In the genomic region with DNA sequence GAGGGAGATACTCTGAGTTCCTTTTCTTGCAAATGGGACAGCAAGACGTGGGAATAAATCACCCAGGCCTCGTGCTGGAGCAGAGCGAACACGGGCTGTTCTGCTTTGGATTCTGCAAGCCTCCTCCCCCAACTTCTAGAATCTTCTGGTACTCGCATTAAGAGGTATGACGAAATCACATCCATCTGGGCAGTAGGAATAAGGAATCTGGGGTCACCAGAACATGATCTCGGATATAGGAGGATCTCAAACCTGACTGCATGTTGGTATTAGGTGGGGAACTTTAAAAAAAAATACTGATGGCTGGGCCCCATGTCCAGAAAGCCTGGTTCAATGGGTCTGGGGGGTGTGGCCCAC, we compare ENCODE assay signal across 13 cellular contexts.
"Had no signal": no experiment of that assay in that cellular context is flagged by ENCODE, and none has a peak within 500 bp of the region (broad histone marks: within the 10 kb centered on the region; RNA-seq: fewer than 3 reads in every experiment).

No MANE protein-coding gene starts in this region.

- H3K27me3 ChIP-seq: transverse colon, vagina had no signal

- H3K36me3 Mint-ChIP-seq: activated naive CD4-positive, alpha-beta T cell treated with anti-CD3 and anti-CD28 coated beads, Interleukin-2, amount 10 ng/mL, durations not matched to agents 7 days and 5 days had no signal

- H3K27ac ChIP-seq: lower lobe of right lung, skin epidermis, transverse colon, vagina had no signal

- H3K4me3 ChIP-seq: lower lobe of right lung, skin epidermis, transverse colon, vagina had no signal

- ATAC-seq: lower lobe of right lung had no signal

- FAIRE-seq: colon had no signal

- H3K4me3 Mint-ChIP-seq: activated naive CD4-positive, alpha-beta T cell treated with anti-CD3 and anti-CD28 coated beads, Interleukin-2, amount 10 ng/mL, durations not matched to agents 7 days and 5 days; neural crest cell had no signal

- DNase-seq: caudate nucleus; left cardiac atrium; lower lobe of right lung; midbrain; stimulated activated naive CD4-positive, alpha-beta T cell treated with Interleukin-2 at 50 U/mL for 16 hours; T-helper 1 cell; T1000; transverse colon had no signal

- H3K36me3 ChIP-seq: lower lobe of right lung, transverse colon, vagina had no signal

- H3K27ac Mint-ChIP-seq: activated naive CD4-positive, alpha-beta T cell treated with anti-CD3 and anti-CD28 coated beads, Interleukin-2, amount 10 ng/mL, durations not matched to agents 7 days and 5 days had no signal

- H3K9me3 ChIP-seq: vagina had no signal
